In genomic region chr4:95439896-95440295, GRCh38 we compare ENCODE assay signal across 20 cellular contexts.
"Had no signal": no experiment of that assay in that cellular context is flagged by ENCODE, and none has a peak within 500 bp of the region (broad histone marks: within the 10 kb centered on the region; RNA-seq: fewer than 3 reads in every experiment).

No MANE protein-coding gene starts in this region.

- H3K27ac ChIP-seq: epithelial cell of prostate, skin epidermis, upper lobe of right lung had no signal

- H3K36me3 Mint-ChIP-seq: activated naive CD4-positive, alpha-beta T cell treated with anti-CD3 and anti-CD28 coated beads, Interleukin-2, amount 50 U/mL, for 72 hours; naive B cell had no signal

- H3K9me3 ChIP-seq: upper lobe of right lung had no signal

- H3K4me1 Mint-ChIP-seq: activated B cell treated with CpG ODN at 0.5 μM for 24 hours, naive B cell, T-helper 17 cell had no signal

- H3K36me3 ChIP-seq: upper lobe of right lung had no signal

- H3K27ac Mint-ChIP-seq: activated B cell treated with CpG ODN at 0.5 μM for 24 hours; activated CD8-positive, alpha-beta T cell treated with anti-CD3 and anti-CD28 coated beads, Interleukin-2, amount 10 ng/mL, durations not matched to agents 7 days and 5 days; activated naive CD4-positive, alpha-beta T cell treated with anti-CD3 and anti-CD28 coated beads, Interleukin-2, amount 50 U/mL, for 72 hours; activated T-cell treated with anti-CD3 and anti-CD28 coated beads, Interleukin-2, amount 50 U/mL, for 72 hours; naive B cell; T-helper 17 cell had no signal

- H3K4me1 ChIP-seq: upper lobe of right lung had no signal

- H3K4me3 Mint-ChIP-seq: activated B cell treated with CpG ODN at 0.5 μM for 24 hours; activated CD8-positive, alpha-beta T cell treated with anti-CD3 and anti-CD28 coated beads, Interleukin-2, amount 10 ng/mL, durations not matched to agents 7 days and 5 days; activated T-cell treated with anti-CD3 and anti-CD28 coated beads, Interleukin-2, amount 50 U/mL, for 72 hours; naive B cell; T-helper 17 cell had no signal

- H3K4me3 ChIP-seq: skin epidermis, upper lobe of right lung had no signal

- H3K9me3 Mint-ChIP-seq: activated B cell treated with CpG ODN at 0.5 μM for 24 hours; activated naive CD4-positive, alpha-beta T cell treated with anti-CD3 and anti-CD28 coated beads, Interleukin-2, amount 50 U/mL, for 72 hours; activated T-cell treated with anti-CD3 and anti-CD28 coated beads, Interleukin-2, amount 50 U/mL, for 72 hours; naive B cell had no signal

- H3K27me3 Mint-ChIP-seq: activated B cell treated with CpG ODN at 0.5 μM for 24 hours, naive B cell, T-helper 17 cell had no signal

- H3K27me3 ChIP-seq: upper lobe of right lung had no signal

- DNase-seq: activated B cell treated with CpG ODN at 0.5 μM for 24 hours; activated CD4-positive, alpha-beta T cell treated with anti-CD3 and anti-CD28 coated beads for 48 hours; activated CD8-positive, alpha-beta memory T cell treated with anti-CD3 and anti-CD28 coated beads, Interleukin-2, amount 50 U/mL, for 4 hours; activated CD8-positive, alpha-beta T cell treated with anti-CD3 and anti-CD28 coated beads, Interleukin-2, amount 10 ng/mL, durations not matched to agents 7 days and 5 days; activated gamma-delta T cell; activated T-cell treated with anti-CD3 and anti-CD28 coated beads, Interleukin-2, amount 50 U/mL, for 72 hours; central memory CD4-positive, alpha-beta T cell; cortex of kidney; effector memory CD4-positive, alpha-beta T cell; foreskin melanocyte; naive B cell; nucleus accumbens; right cardiac atrium; stimulated activated CD4-positive, alpha-beta T cell treated with anti-CD3 and anti-CD28 coated beads, Interleukin-4, amount 100 ng/mL, for 24 hours; stimulated activated naive CD4-positive, alpha-beta T cell; T-helper 17 cell; upper lobe of right lung had no signal
